Comparison of ENCODE assay signal across 15 cellular contexts in genomic region chr14:54116163-54116562, GRCh38.
DNase-seq lines count a peak whose midpoint lies in the region; ATAC-seq and TF ChIP-seq lines count a peak whose summit lies in the region.
"Had no signal": no experiment of that assay in that cellular context is flagged by ENCODE, and none has a peak within 500 bp of the region (broad histone marks: within the 10 kb centered on the region; RNA-seq: fewer than 3 reads in every experiment).

No MANE protein-coding gene starts in this region.

- H3K27me3 ChIP-seq in SK-N-SH (ENCODE audit: insufficient read depth) (no peaks in the 10 kb centered on the region), PC-3 (ENCODE audit: low read length) (no peaks in the 10 kb centered on the region)

- TF ChIP-seq CTCF in SK-N-SH (IDR thresholded peaks at IDR 0.05) (no peak), PC-3 (conservative IDR thresholded peaks at IDR 0.05; ENCODE audit: low read depth, low read length) (no peak)

- H3F3A ChIP-seq in SK-N-SH (replicated peaks; ENCODE audit: insufficient read depth) (peaks cover 17% of the 10 kb centered on the region), PC-3 (ENCODE audit: low read length, unreplicated experiment) (peaks cover 10% of the 10 kb centered on the region)

- H3K4me1 ChIP-seq in SK-N-SH (ENCODE audit: control insufficient read depth in 1 of 2, insufficient read depth in 2 of 2, low read depth in 1 of 2, low read length in 1 of 2) (peaks cover 0 to 14% of the 10 kb centered on the region in 2 experiments; a peak in 1 of 4 replicates), PC-3 (ENCODE audit: insufficient read depth, low read length) (peaks cover 49% of the 10 kb centered on the region)
- H3K4me1 ChIP-seq: Caco-2 had no signal

- CTCF ChIA-PET in SK-N-SH (lab: Yijun Ruan, JAX) (interaction anchor here (0.6 to 1.1 kb wide), 2 partner anchors 11 to 31 kb away, joined by 3 to 4 read pairs; no protein-coding TSS in a partner anchor), PC-3 (lab: Charles Lee) (interaction anchor here (0.6 to 1.0 kb wide), 2 partner anchors 136 to 810 kb away, joined by 3 read pairs; no protein-coding TSS in a partner anchor)

- POLR2A ChIA-PET in SK-N-SH (lab: Yijun Ruan, JAX) (no interaction called here), PC-3 (lab: Charles Lee; ENCODE audit: unreplicated experiment) (no interaction called here)

- intact Hi-C loops in PC-3 (cut with micrococcal nuclease), result no loop called here

- H4K20me1 ChIP-seq in SK-N-SH (ENCODE audit: insufficient read depth), result no peaks in the 10 kb centered on the region
- no peaks in the 10 kb centered on the region for H4K20me1 ChIP-seq in PC-3 (ENCODE audit: low read length)

- no TSS peak for BruUV-seq in PC-3 (replicated peaks; lab: Mats Ljungman, UMichigan)

- ATAC-seq in SK-N-SH treated with all-trans-retinoic acid at 6 μM for 48 hours, result no peak
- peak; percentile 35 for ATAC-seq in PC-3
- no peak for ATAC-seq in activated CD4-positive, CD25-positive, alpha-beta regulatory T cell treated with anti-CD3 and anti-CD28 coated beads, Interleukin-2, amount 50 U/mL, for 24 hours
- ATAC-seq: A549 had no signal

- H3K4me2 ChIP-seq in SK-N-SH (no peak overlapping the region), PC-3 (ENCODE audit: low read length) (peak overlapping the region; percentile 38)
- H3K4me2 ChIP-seq: A549 had no signal

- H3K9ac ChIP-seq in SK-N-SH (no peak overlapping the region), PC-3 (ENCODE audit: low read length) (peak overlapping the region; percentile 0; the same call in 1 of the 2 replicates)

- no peak for TF ChIP-seq EP300 in SK-N-SH (IDR thresholded peaks at IDR 0.05; ENCODE audit: borderline replicate concordance in 1 of 2, low read depth in 1 of 2, low read length in 1 of 2)

- H3K36me3 ChIP-seq in SK-N-SH (replicated peaks in 1 of 2; ENCODE audit: control insufficient read depth in 1 of 2, insufficient read depth in 2 of 2, low read length in 1 of 2), result no peaks in the 10 kb centered on the region
- H3K36me3 ChIP-seq in PC-3 (ENCODE audit: low read depth, low read length), result no peaks in the 10 kb centered on the region

- peak overlapping the region; percentile 63; the same call in 1 of the 2 replicates for H2AFZ ChIP-seq in SK-N-SH (ENCODE audit: low read depth)
- H2AFZ ChIP-seq in PC-3 (ENCODE audit: low read length), result no peak overlapping the region

- TF ChIP-seq RAD21 in SK-N-SH (IDR thresholded peaks at IDR 0.05; ENCODE audit: low read length), result no peak

- no peak overlapping the region for H3K4me3 ChIP-seq in SK-N-SH (ENCODE audit: low read depth in 2 of 2, low read length in 1 of 2)
- 0 out of 2 replicates have a peak overlapping the region, but pooled peaks have one; percentile 0 for H3K4me3 ChIP-seq in PC-3 (ENCODE audit: low read length)
- H3K4me3 ChIP-seq: A549 had no signal

- 15% methylated on average over 1 of the region's 1 CpG for WGBS in SK-N-SH (ENCODE audit: low lambda C conversion rate)

- no peak for DNase-seq in SK-N-SH
- DNase-seq in LoVo (ENCODE audit: low spot score), result peak; percentile 64
- DNase-seq in PC-3, result peak; percentile 68
- DNase-seq in epithelial cell of prostate (ENCODE audit: low read depth, low spot score), result no peak
- DNase-seq in mesenteric fat pad (ENCODE audit: low spot score), result no peak
- DNase-seq in NCI-H2196 treated with DMSO at 0.1 percent for 48 hours (lab: John Stamatoyannopoulos, UW; ENCODE audit: unreplicated experiment), result no peak
- DNase-seq: AML-193; Caco-2; CD4-positive, alpha-beta T cell; H9 had no signal

- H3K79me2 ChIP-seq in SK-N-SH (ENCODE audit: insufficient read depth) (no peaks in the 10 kb centered on the region), PC-3 (ENCODE audit: low read length) (no peaks in the 10 kb centered on the region)

- no peaks in the 10 kb centered on the region for H3K9me3 ChIP-seq in SK-N-SH
- no peaks in the 10 kb centered on the region for H3K9me3 ChIP-seq in PC-3 (ENCODE audit: low read length)
- H3K9me3 ChIP-seq: A549, Caco-2 had no signal

- H3K27ac ChIP-seq in SK-N-SH (ENCODE audit: low read depth in 2 of 2, low read length in 1 of 2) (no peak overlapping the region), PC-3 (ENCODE audit: low read length) (peak overlapping the region; percentile 71), epithelial cell of prostate (peak overlapping the region; percentile 49)
- H3K27ac ChIP-seq: 22Rv1, A549, C4-2B had no signal

- H3K9me2 ChIP-seq in SK-N-SH (no peaks in the 10 kb centered on the region), PC-3 (replicated peaks; ENCODE audit: low read length) (no peaks in the 10 kb centered on the region)

TF ChIP-seq in SK-N-SH, 30 proteins besides CTCF, POLR2A, EP300 and RAD21 (continues in another document):
- TF ChIP-seq ELF1 (IDR thresholded peaks at IDR 0.05) (no peak), MXI1 (IDR thresholded peaks at IDR 0.05; ENCODE audit: low read depth, low read length) (no peak), IRF3 (IDR thresholded peaks at IDR 0.05; ENCODE audit: low read depth, low read length) (no peak), TCF12 (IDR thresholded peaks at IDR 0.05) (no peak), JUND (IDR thresholded peaks at IDR 0.05) (no peak), NRF1 (IDR thresholded peaks at IDR 0.05; ENCODE audit: low read depth, low read length) (no peak), SMC3 (IDR thresholded peaks at IDR 0.05; ENCODE audit: low read depth, low read length) (no peak), RCOR1 (IDR thresholded peaks at IDR 0.05; ENCODE audit: low read length) (no peak), TAF1 (IDR thresholded peaks at IDR 0.05; ENCODE audit: borderline replicate concordance, low read depth, low read length) (no peak), GATA2 (CRISPR knock-in tag; IDR thresholded peaks at IDR 0.05) (no peak), EZH2phosphoT487 (IDR thresholded peaks at IDR 0.05; ENCODE audit: borderline replicate concordance, low read depth) (no peak), POLR2AphosphoS5 (IDR thresholded peaks at IDR 0.05; ENCODE audit: low read depth, low read length) (no peak), RFX5 (IDR thresholded peaks at IDR 0.05; ENCODE audit: low read length) (no peak), MAX (IDR thresholded peaks at IDR 0.05; ENCODE audit: low read depth) (no peak)

TF ChIP-seq in SK-N-SH treated with all-trans-retinoic acid at 6 μM for 48 hours, 23 proteins besides CTCF, POLR2A, EP300 and RAD21:
- TF ChIP-seq ZFP3 (CRISPR knock-in tag; IDR thresholded peaks at IDR 0.05) (no peak), TSHZ2 (CRISPR knock-in tag; IDR thresholded peaks at IDR 0.05) (no peak), RARB (CRISPR knock-in tag; IDR thresholded peaks at IDR 0.05) (no peak), CSDC2 (CRISPR knock-in tag; IDR thresholded peaks at IDR 0.05) (no peak), TOX (CRISPR knock-in tag; IDR thresholded peaks at IDR 0.05; ENCODE audit: borderline replicate concordance) (no peak), CSRNP3 (CRISPR knock-in tag; IDR thresholded peaks at IDR 0.05) (no peak), POU6F1 (CRISPR knock-in tag; IDR thresholded peaks at IDR 0.05; ENCODE audit: borderline replicate concordance, low read depth) (no peak), ZFP30 (CRISPR knock-in tag; IDR thresholded peaks at IDR 0.05) (no peak), GLIS3 (CRISPR knock-in tag; IDR thresholded peaks at IDR 0.05) (no peak), PPARA (CRISPR knock-in tag; IDR thresholded peaks at IDR 0.05; ENCODE audit: borderline replicate concordance) (no peak)

Comparison
In these comparisons a context has a peak if more than half of its experiments do, and no peak if none do; other contexts are left out.
1. DNase-seq: peak in LoVo (single experiment) and PC-3 (single experiment); none in SK-N-SH (single experiment), epithelial cell of prostate (single experiment), mesenteric fat pad (single experiment) and NCI-H2196 treated with DMSO at 0.1 percent for 48 hours (single experiment).
2. H3K27ac ChIP-seq: peak in PC-3 (single experiment) and epithelial cell of prostate (single experiment); none in SK-N-SH (0 of 2).